In genomic region chr17:59519132-59519531, GRCh38 we compare ENCODE assay signal across 23 cellular contexts. TPM values are rescaled to one million over a fixed set of nuclear protein-coding genes. Genes with fewer than 3 reads are reported as not detected.
DNase-seq lines count a peak whose midpoint lies in the region; ATAC-seq, FAIRE-seq and TF ChIP-seq lines count a peak whose summit lies in the region.
"Had no signal": no experiment of that assay in that cellular context is flagged by ENCODE, and none has a peak within 500 bp of the region (broad histone marks: within the 10 kb centered on the region; RNA-seq: fewer than 3 reads in every experiment).

No MANE protein-coding gene starts in this region.

- no peak overlapping the region for H3K4me2 ChIP-seq in neural progenitor cell
- H3K4me2 ChIP-seq: BLaER1, GM23338 had no signal

- H3K27me3 Mint-ChIP-seq in natural killer cell (ENCODE audit: low read depth in 2 of 2) (peaks cover 7 to 18% of the 10 kb centered on the region in 2 donors), neural progenitor cell (ENCODE audit: insufficient read depth, low read depth) (peaks cover 2% of the 10 kb centered on the region), Caco-2 (ENCODE audit: insufficient read depth, unreplicated experiment) (peaks cover 5% of the 10 kb centered on the region)

- POLR2A ChIA-PET in Caco-2 (lab: Charles Lee) = no interaction called here

- H3K27ac ChIP-seq in foreskin keratinocyte = peak overlapping the region; percentile 27
- H3K27ac ChIP-seq in neural progenitor cell = no peak overlapping the region
- H3K27ac ChIP-seq: BLaER1, C4-2B had no signal

- H2AFZ ChIP-seq in neural progenitor cell (replicated peaks) = no peak overlapping the region

- BruUV-seq in Caco-2 (replicated peaks; lab: Mats Ljungman, UMichigan) = no TSS peak

- no peaks in the 10 kb centered on the region for H3K36me3 ChIP-seq in adipocyte (ENCODE audit: control insufficient read depth, insufficient read depth, low read length, severe bottlenecking)
- H3K36me3 ChIP-seq in neural progenitor cell = no peaks in the 10 kb centered on the region
- H3K36me3 ChIP-seq in Caco-2 (ENCODE audit: control insufficient read depth, insufficient read depth, low read length) = no peaks in the 10 kb centered on the region
- H3K36me3 ChIP-seq: BLaER1 had no signal

- no peaks in the 10 kb centered on the region for H3F3A ChIP-seq in neural progenitor cell (ENCODE audit: low read depth)

- H3K4me3 ChIP-seq in adipocyte (ENCODE audit: low read length) (no peak overlapping the region), neural progenitor cell (no peak overlapping the region), Caco-2 (ENCODE audit: low read depth, low read length) (no peak overlapping the region)
- H3K4me3 ChIP-seq: BLaER1, GM23338 had no signal

- intact Hi-C loops in natural killer cell (cut with micrococcal nuclease) = no loop called here
- intact Hi-C loops in Caco-2 (cut with micrococcal nuclease; ENCODE audit: unreplicated experiment) = no loop called here

- FAIRE-seq in A204.1 (lab: Jason Lieb, UNC) = peak; percentile 27
- peak; percentile 6 for FAIRE-seq in G401.6 (lab: Jason Lieb, UNC)
- FAIRE-seq: D721Med, GM12891, GM18507 had no signal

- no peaks in the 10 kb centered on the region for H3K27me3 ChIP-seq in adipocyte (replicated peaks; ENCODE audit: control insufficient read depth, insufficient read depth, low read length)
- H3K27me3 ChIP-seq in foreskin keratinocyte = no peaks in the 10 kb centered on the region
- H3K27me3 ChIP-seq in neural progenitor cell = no peaks in the 10 kb centered on the region
- no peaks in the 10 kb centered on the region for H3K27me3 ChIP-seq in Caco-2 (replicated peaks; ENCODE audit: control insufficient read depth, insufficient read depth, low read length)
- H3K27me3 ChIP-seq: BLaER1 had no signal

- H4K20me1 ChIP-seq in neural progenitor cell (ENCODE audit: low read depth) = no peaks in the 10 kb centered on the region
- H4K20me1 ChIP-seq: BLaER1 had no signal

- ATAC-seq in foreskin keratinocyte = no peak
- no peak for ATAC-seq in natural killer cell
- ATAC-seq: CD8-positive, alpha-beta T cell; GM23338; HCT116 had no signal

- CTCF ChIA-PET in Caco-2 (lab: Charles Lee) = interaction anchor here (1.1 kb wide), 1 partner anchor 40 kb away, joined by 4 read pairs; no protein-coding TSS in a partner anchor

- H3K36me3 Mint-ChIP-seq in natural killer cell (no peaks in the 10 kb centered on the region), neural progenitor cell (no peaks in the 10 kb centered on the region), Caco-2 (ENCODE audit: insufficient read depth, unreplicated experiment) (no peaks in the 10 kb centered on the region)
- H3K36me3 Mint-ChIP-seq: CD4-positive, CD25-positive, alpha-beta regulatory T cell; CD8-positive, alpha-beta T cell had no signal

- H3K9me3 ChIP-seq in adipocyte (ENCODE audit: control insufficient read depth, low read length) (no peaks in the 10 kb centered on the region), neural progenitor cell (ENCODE audit: low read depth) (no peaks in the 10 kb centered on the region), Caco-2 (no peaks in the 10 kb centered on the region)
- H3K9me3 ChIP-seq: BLaER1 had no signal

- H3K79me2 ChIP-seq in neural progenitor cell (ENCODE audit: low read depth) = no peaks in the 10 kb centered on the region

- peak overlapping the region; percentile 43 for H3K9ac ChIP-seq in adipocyte (ENCODE audit: low read length)
- no peak overlapping the region for H3K9ac ChIP-seq in neural progenitor cell
- H3K9ac ChIP-seq: BLaER1 had no signal

- TF ChIP-seq CTCF in foreskin keratinocyte (conservative IDR thresholded peaks at IDR 0.05) (no peak), natural killer cell (IDR thresholded peaks at IDR 0.05) (no peak), neural progenitor cell (IDR thresholded peaks at IDR 0.05) (no peak), Caco-2 (IDR thresholded peaks at IDR 0.05; ENCODE audit: insufficient read depth in 1 of 2, low read depth in 1 of 2, low read length in 1 of 2, severe bottlenecking in 1 of 2, unreplicated experiment in 1 of 2) (no peak)

- H3K4me3 Mint-ChIP-seq in natural killer cell (no peak overlapping the region), neural progenitor cell (no peak overlapping the region), Caco-2 (ENCODE audit: unreplicated experiment) (no peak overlapping the region)
- H3K4me3 Mint-ChIP-seq: B cell; CD4-positive, CD25-positive, alpha-beta regulatory T cell; CD8-positive, alpha-beta T cell; GM23338; H9 had no signal

- H3K4me1 Mint-ChIP-seq in natural killer cell (peaks cover 5 to 7% of the 10 kb centered on the region in 2 donors), neural progenitor cell (peaks cover 4% of the 10 kb centered on the region), Caco-2 (ENCODE audit: low read depth, unreplicated experiment) (peaks cover 16% of the 10 kb centered on the region)

- H3K9me3 Mint-ChIP-seq in natural killer cell = no peaks in the 10 kb centered on the region
- H3K9me3 Mint-ChIP-seq in neural progenitor cell = no peaks in the 10 kb centered on the region
- no peaks in the 10 kb centered on the region for H3K9me3 Mint-ChIP-seq in Caco-2 (ENCODE audit: unreplicated experiment)
- H3K9me3 Mint-ChIP-seq: CD4-positive, CD25-positive, alpha-beta regulatory T cell; CD8-positive, alpha-beta T cell; GM23338; H9 had no signal

- H3K4me1 ChIP-seq in adipocyte (ENCODE audit: control insufficient read depth, insufficient read depth, low read length) (peaks cover 33% of the 10 kb centered on the region), foreskin keratinocyte (no peaks in the 10 kb centered on the region), neural progenitor cell (peaks cover 4% of the 10 kb centered on the region), Caco-2 (no peaks in the 10 kb centered on the region)
- H3K4me1 ChIP-seq: BLaER1 had no signal

- H3K27ac Mint-ChIP-seq in natural killer cell (no peak overlapping the region), neural progenitor cell (no peak overlapping the region), Caco-2 (ENCODE audit: unreplicated experiment) (no peak overlapping the region)
- H3K27ac Mint-ChIP-seq: B cell; CD4-positive, CD25-positive, alpha-beta regulatory T cell; CD8-positive, alpha-beta T cell; GM23338; H9 had no signal

- peak; percentile 41 for DNase-seq in adipocyte (ENCODE audit: low read depth)
- no peak for DNase-seq in foreskin keratinocyte
- no peak for DNase-seq in natural killer cell
- no peak for DNase-seq in neural progenitor cell (ENCODE audit: low spot score)
- DNase-seq in Caco-2 = no peak
- DNase-seq: 8988T; CD4-positive, CD25-positive, alpha-beta regulatory T cell; CD8-positive, alpha-beta T cell; DMS 273 treated with DMSO at 0.1 percent for 48 hours; DMS79; EL; GF-D8; H9 had no signal

RNA-seq across cellular contexts. Expression of gene DHX40, which starts 46.3 kb away (rescaled TPM):
- total RNA-seq in foreskin keratinocyte = 26.3 TPM in 2 replicates
- 9.0 and 9.8 TPM in 2 replicates for polyA plus RNA-seq in foreskin keratinocyte
- 10 to 100 TPM; 43.0 to 47.4 (median 46.6) TPM for total RNA-seq in natural killer cell
- 81.5 and 108 TPM in 2 replicates for total RNA-seq in neural progenitor cell (ENCODE audit: low replicate concordance)
- 28.6 and 32.7 TPM in 2 replicates for total RNA-seq in Caco-2 (2022)
